ENCODE assay signal across 16 cellular contexts in the genomic region with DNA sequence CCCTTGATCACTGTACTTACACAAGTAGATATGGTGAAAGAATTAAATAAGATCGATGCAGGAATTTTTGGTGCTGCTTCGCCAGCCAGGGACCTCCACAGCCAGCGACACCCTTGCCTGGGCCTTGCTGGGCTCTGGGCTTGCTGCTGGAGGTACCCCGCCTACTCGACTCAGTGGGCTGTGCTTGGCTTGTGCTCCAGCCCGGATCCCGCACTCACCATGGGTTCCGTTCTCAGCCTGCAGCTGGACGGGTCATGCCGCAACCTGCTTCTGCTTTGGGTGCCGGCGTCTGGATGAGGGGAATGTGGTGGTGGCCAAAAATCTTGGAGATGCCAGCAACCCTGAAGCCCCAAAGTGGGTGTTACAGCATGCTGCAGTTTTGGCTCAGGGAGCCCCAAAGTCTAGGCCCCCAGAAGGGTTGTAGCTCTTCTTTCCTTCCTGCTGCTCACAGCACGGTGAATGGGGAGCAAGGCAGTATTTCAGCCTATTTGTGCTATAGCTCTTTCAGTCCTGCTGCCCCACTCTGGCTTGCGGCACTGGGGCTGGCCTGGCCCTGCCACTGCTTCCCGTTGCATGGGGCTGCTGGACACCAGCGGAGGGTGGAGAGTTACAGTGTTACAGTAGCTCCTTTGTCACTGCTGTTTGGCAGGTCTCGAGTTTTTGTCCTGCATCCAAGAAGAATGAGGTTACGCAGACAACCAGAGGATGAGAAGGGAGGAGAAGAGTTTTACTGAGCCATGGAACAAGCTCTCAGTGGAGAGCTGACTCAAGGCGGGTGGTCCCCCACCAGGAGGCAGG. TPM values are rescaled to one million over a fixed set of nuclear protein-coding genes. Genes with fewer than 3 reads are reported as not detected.
A peak's percentile ranks its signal among the peaks of the same experiment; 100 is the strongest.
DNase-seq lines count a peak whose midpoint lies in the region; ATAC-seq, FAIRE-seq and TF ChIP-seq lines count a peak whose summit lies in the region.
"Had no signal": no experiment of that assay in that cellular context is flagged by ENCODE, and none has a peak within 500 bp of the region (broad histone marks: within the 10 kb centered on the region; RNA-seq: fewer than 3 reads in every experiment).

No MANE protein-coding gene starts in this region.

- H3K9me3 ChIP-seq in H9 (ENCODE audit: control insufficient read depth, low read depth, low read length) (no peaks in the 10 kb centered on the region), astrocyte (ENCODE audit: insufficient read depth, low read depth, low read length) (no peaks in the 10 kb centered on the region), neuronal stem cell (replicated peaks in 1 of 2; ENCODE audit: control insufficient read depth in 2 of 2, insufficient read depth in 1 of 2, low read depth in 1 of 2, low read length in 2 of 2) (peaks cover 3 to 6% of the 10 kb centered on the region in 2 donors), heart left ventricle (no peaks in the 10 kb centered on the region)

- POLR2A ChIA-PET in activated CD4-positive, alpha-beta T cell treated with anti-CD3 and anti-CD28 coated beads for 36 hours (lab: Charles Lee): no interaction called here

- H2BK15ac ChIP-seq in H9 (ENCODE audit: low read depth, low read length) (no peak overlapping the region), neuronal stem cell (ENCODE audit: low read length) (peak overlapping the region; percentile 32)

- no peaks in the 10 kb centered on the region for H3K4me1 ChIP-seq in H9 (ENCODE audit: insufficient read depth, low read length)
- H3K4me1 ChIP-seq in astrocyte (ENCODE audit: insufficient read depth, low read length): no peaks in the 10 kb centered on the region
- H3K4me1 ChIP-seq in neuronal stem cell (ENCODE audit: control insufficient read depth in 2 of 2, insufficient read depth in 1 of 2, low read depth in 1 of 2, low read length in 2 of 2): peaks cover 1 to 4% of the 10 kb centered on the region in 2 donors
- H3K4me1 ChIP-seq in heart left ventricle: no peaks in the 10 kb centered on the region

- H3K14ac ChIP-seq in H9 (ENCODE audit: insufficient read depth, low read length): no peak overlapping the region
- no peak overlapping the region for H3K14ac ChIP-seq in neuronal stem cell (ENCODE audit: low read length)

- H3K27ac Mint-ChIP-seq in H9: peak overlapping the region in 2 of 3 experiments; percentile 89 to 90; a peak in 6 of 7 replicates
- no peak overlapping the region for H3K27ac Mint-ChIP-seq in astrocyte (ENCODE audit: unreplicated experiment)
- H3K27ac Mint-ChIP-seq in activated CD4-positive, alpha-beta T cell treated with anti-CD3 and anti-CD28 coated beads for 36 hours: no peak overlapping the region
- H3K27ac Mint-ChIP-seq: B cell; CD4-positive, alpha-beta T cell had no signal

- no peaks in the 10 kb centered on the region for H4K20me1 ChIP-seq in H9 (ENCODE audit: control insufficient read depth, insufficient read depth, insufficient read length)
- no peaks in the 10 kb centered on the region for H4K20me1 ChIP-seq in astrocyte (ENCODE audit: insufficient read depth, low read length)

- H3K4ac ChIP-seq in H9 (ENCODE audit: low read depth, low read length): no peak overlapping the region
- no peak overlapping the region for H3K4ac ChIP-seq in neuronal stem cell (ENCODE audit: low read length)

- no peak for ATAC-seq in activated CD4-positive, alpha-beta T cell treated with anti-CD3 and anti-CD28 coated beads for 36 hours
- ATAC-seq in heart left ventricle: no peak
- ATAC-seq: GM12878 had no signal

- H3K27me3 Mint-ChIP-seq in H9 (ENCODE audit: low read depth): no peaks in the 10 kb centered on the region
- no peaks in the 10 kb centered on the region for H3K27me3 Mint-ChIP-seq in astrocyte (ENCODE audit: low read depth, unreplicated experiment)
- no peaks in the 10 kb centered on the region for H3K27me3 Mint-ChIP-seq in activated CD4-positive, alpha-beta T cell treated with anti-CD3 and anti-CD28 coated beads for 36 hours
- H3K27me3 Mint-ChIP-seq: B cell; CD4-positive, alpha-beta T cell had no signal

- H2AK5ac ChIP-seq in H9 (ENCODE audit: insufficient read length, low read length) (no peak overlapping the region), neuronal stem cell (ENCODE audit: low read depth, low read length) (peak overlapping the region; percentile 42)

- H3K23me2 ChIP-seq in H9 (ENCODE audit: insufficient read length, low read depth, low read length, poor library complexity, severe bottlenecking): no peaks in the 10 kb centered on the region

- no peak overlapping the region for H3K9ac ChIP-seq in H9 (ENCODE audit: extremely low read depth, insufficient read length, low read length)
- no peak overlapping the region for H3K9ac ChIP-seq in astrocyte (ENCODE audit: low read length)
- H3K9ac ChIP-seq in neuronal stem cell (ENCODE audit: low read depth, low read length, poor library complexity): no peak overlapping the region
- H3K9ac ChIP-seq: GM23248 had no signal

- H3K79me2 ChIP-seq in H9 (ENCODE audit: insufficient read depth, low read length) (no peaks in the 10 kb centered on the region), astrocyte (ENCODE audit: insufficient read depth, low read length) (no peaks in the 10 kb centered on the region)

- intact Hi-C loops in activated CD4-positive, alpha-beta T cell treated with anti-CD3 and anti-CD28 coated beads for 36 hours (cut with DNase I, micrococcal nuclease): no loop called here
- intact Hi-C loops in posterior vena cava (cut with DNase I): no loop called here
- intact Hi-C loops in heart left ventricle (cut with DNase I): no loop called here

- no peak for TF ChIP-seq POLR2A in heart left ventricle (IDR thresholded peaks at IDR 0.05)

- H3T11ph ChIP-seq in H9 (ENCODE audit: low read length): no peak overlapping the region

- H3K36me3 Mint-ChIP-seq in H9 (ENCODE audit: insufficient read depth in 1 of 3, low read depth in 3 of 3) (peaks cover 6 to 20% (median 13%) of the 10 kb centered on the region in 3 experiments), astrocyte (ENCODE audit: low read depth, unreplicated experiment) (peaks cover 6% of the 10 kb centered on the region)
- peaks cover 3% of the 10 kb centered on the region for H3K36me3 Mint-ChIP-seq in activated CD4-positive, alpha-beta T cell treated with anti-CD3 and anti-CD28 coated beads for 36 hours (ENCODE audit: low read depth)

- no peak overlapping the region for H3K4me3 Mint-ChIP-seq in H9
- peak overlapping the region; percentile 31 for H3K4me3 Mint-ChIP-seq in astrocyte (ENCODE audit: unreplicated experiment)
- no peak overlapping the region for H3K4me3 Mint-ChIP-seq in activated CD4-positive, alpha-beta T cell treated with anti-CD3 and anti-CD28 coated beads for 36 hours
- H3K4me3 Mint-ChIP-seq: B cell; CD4-positive, alpha-beta T cell had no signal

- no peak overlapping the region for H2BK20ac ChIP-seq in H9 (ENCODE audit: low read depth, low read length, poor library complexity, severe bottlenecking)

- H4K5ac ChIP-seq in H9 (ENCODE audit: insufficient read length, low read depth, low read length): no peak overlapping the region

- H3K9me3 Mint-ChIP-seq in H9: peaks cover 2 to 5% of the 10 kb centered on the region in 2 experiments; a peak in 4 of 5 replicates
- no peaks in the 10 kb centered on the region for H3K9me3 Mint-ChIP-seq in astrocyte (ENCODE audit: unreplicated experiment)
- no peaks in the 10 kb centered on the region for H3K9me3 Mint-ChIP-seq in activated CD4-positive, alpha-beta T cell treated with anti-CD3 and anti-CD28 coated beads for 36 hours (ENCODE audit: low read depth)
- H3K9me3 Mint-ChIP-seq: CD4-positive, alpha-beta T cell had no signal

- H3K79me1 ChIP-seq in H9 (ENCODE audit: insufficient read depth, low read depth, low read length, poor library complexity, severe bottlenecking) (no peaks in the 10 kb centered on the region), neuronal stem cell (ENCODE audit: low read depth, low read length) (no peaks in the 10 kb centered on the region)

- H3K23ac ChIP-seq in H9 (ENCODE audit: insufficient read length, low read depth, low read length) (no peak overlapping the region), neuronal stem cell (ENCODE audit: low read depth, low read length, poor library complexity) (no peak overlapping the region)

- no peak overlapping the region for H3K27ac ChIP-seq in H9 (ENCODE audit: insufficient read length, low read depth, low read length)
- H3K27ac ChIP-seq in astrocyte (ENCODE audit: low read depth, low read length): no peak overlapping the region
- no peak overlapping the region for H3K27ac ChIP-seq in neuronal stem cell (replicated peaks; ENCODE audit: low read length)
- no peak overlapping the region for H3K27ac ChIP-seq in heart left ventricle
- H3K27ac ChIP-seq: GM23248 had no signal

- no peak for FAIRE-seq in astrocyte (lab: Jason Lieb, UNC)
- FAIRE-seq: GM12878, GM18507 had no signal

- no peak overlapping the region for H3K18ac ChIP-seq in H9 (ENCODE audit: insufficient read length, low read depth, low read length)
- peak overlapping the region; percentile 85 for H3K18ac ChIP-seq in neuronal stem cell (ENCODE audit: low read length)

- H2BK120ac ChIP-seq in H9 (ENCODE audit: low read depth, low read length, poor library complexity, severe bottlenecking) (no peak overlapping the region), neuronal stem cell (ENCODE audit: low read depth, low read length) (peak overlapping the region; percentile 30)

- H4K91ac ChIP-seq in H9 (ENCODE audit: insufficient read length, low read depth, low read length) (no peak overlapping the region), neuronal stem cell (ENCODE audit: low read depth, low read length, poor library complexity) (no peak overlapping the region)

- H3K4me2 ChIP-seq in H9 (ENCODE audit: insufficient read depth, insufficient read length, low read length) (no peak overlapping the region), astrocyte (ENCODE audit: low read length) (no peak overlapping the region), neuronal stem cell (ENCODE audit: insufficient read depth, low read length, poor library complexity, severe bottlenecking) (no peak overlapping the region)

- H4K8ac ChIP-seq in H9 (replicated peaks; ENCODE audit: insufficient read length, low read depth, low read length) (no peak overlapping the region), neuronal stem cell (ENCODE audit: low read depth, low read length) (no peak overlapping the region)

- H3K4me3 ChIP-seq in astrocyte (ENCODE audit: insufficient read depth, low read depth, low read length): no peak overlapping the region
- H3K4me3 ChIP-seq in neuronal stem cell (ENCODE audit: low read length in 2 of 2): no peak overlapping the region
- no peak overlapping the region for H3K4me3 ChIP-seq in heart left ventricle
- H3K4me3 ChIP-seq: GM12878, GM23248 had no signal

- no peak overlapping the region for H2BK5ac ChIP-seq in H9 (ENCODE audit: insufficient read length, low read length)
- no peak overlapping the region for H2BK5ac ChIP-seq in neuronal stem cell (ENCODE audit: low read length)

- H3K4me1 Mint-ChIP-seq in H9 (peaks cover 41 to 56% of the 10 kb centered on the region in 2 experiments), astrocyte (ENCODE audit: low read depth, unreplicated experiment) (no peaks in the 10 kb centered on the region)
- H3K4me1 Mint-ChIP-seq in activated CD4-positive, alpha-beta T cell treated with anti-CD3 and anti-CD28 coated beads for 36 hours: no peaks in the 10 kb centered on the region
- H3K4me1 Mint-ChIP-seq: B cell had no signal

- DNase-seq in H9 (peak; percentile 57), astrocyte (ENCODE audit: low read depth) (no peak), globus pallidus (ENCODE audit: low spot score) (peak; percentile 46), neuronal stem cell (ENCODE audit: low spot score) (no peak), germinal center (ENCODE audit: low spot score) (no peak), posterior vena cava (ENCODE audit: low spot score) (no peak), heart left ventricle (no peak)
- DNase-seq in activated CD4-positive, alpha-beta T cell treated with anti-CD3 and anti-CD28 coated beads for 36 hours: no peak
- DNase-seq: ACHN; CD4-positive, alpha-beta T cell; DMS79; GM23248; H7 had no signal

- WGBS in H9 (ENCODE audit: extremely low coverage, insufficient read length, low lambda C conversion rate): no CpG with 5 or more reads among the region's 19 CpGs
- WGBS in neuronal stem cell (ENCODE audit: extremely low coverage in 2 of 2, insufficient read length in 2 of 2, insufficient replicate concordance in 1 of 2), 2 donors: no CpG with 5 or more reads among the region's 19 CpGs
- WGBS in heart left ventricle, 4 donors: 91 to 95% (median 93%) methylated on average over 15 to 19 of the region's 19 CpGs

- CTCF ChIA-PET in activated CD4-positive, alpha-beta T cell treated with anti-CD3 and anti-CD28 coated beads for 36 hours (lab: Charles Lee): no interaction called here

- no peak for TF ChIP-seq CTCF in H9 (conservative IDR thresholded peaks at IDR 0.05)
- no peak for TF ChIP-seq CTCF in astrocyte (IDR thresholded peaks at IDR 0.05; ENCODE audit: insufficient read depth, low read depth, low read length)
- TF ChIP-seq CTCF in heart left ventricle (IDR thresholded peaks at IDR 0.05): no peak

- H2BK12ac ChIP-seq in H9 (ENCODE audit: insufficient read length, low read depth, low read length) (no peak overlapping the region), neuronal stem cell (ENCODE audit: low read length) (no peak overlapping the region)

- no peak overlapping the region for H2AFZ ChIP-seq in H9 (ENCODE audit: low read length)
- no peak overlapping the region for H2AFZ ChIP-seq in astrocyte (ENCODE audit: low read depth, low read length)
- H2AFZ ChIP-seq in neuronal stem cell (ENCODE audit: low read length): no peak overlapping the region
- H2AFZ ChIP-seq: GM23248 had no signal

- H3K36me3 ChIP-seq in astrocyte (ENCODE audit: insufficient read depth, low read length) (no peaks in the 10 kb centered on the region), neuronal stem cell (replicated peaks in 1 of 2; ENCODE audit: control insufficient read depth in 2 of 2, insufficient read depth in 2 of 2, low read length in 2 of 2) (no peaks in the 10 kb centered on the region), heart left ventricle (no peaks in the 10 kb centered on the region)

- H3K27me3 ChIP-seq in H9 (ENCODE audit: insufficient read depth, low read length) (no peaks in the 10 kb centered on the region), astrocyte (ENCODE audit: insufficient read depth, low read length) (no peaks in the 10 kb centered on the region), neuronal stem cell (ENCODE audit: control insufficient read depth in 3 of 3, insufficient read depth in 3 of 3, low read depth in 1 of 3, low read length in 3 of 3) (no peaks in the 10 kb centered on the region), heart left ventricle (no peaks in the 10 kb centered on the region)

- H3K56ac ChIP-seq in H9 (ENCODE audit: insufficient read length, low read depth, low read length): no peak overlapping the region

RNA-seq across cellular contexts. Expression of a gene that starts 48.0 kb away (rescaled TPM):
- total RNA-seq in H9 (2021): 388 and 417 TPM in 2 replicates
- 293 and 306 TPM in 2 replicates for total RNA-seq in astrocyte
- polyA plus RNA-seq in neuronal stem cell (2013, experiment 1 of 2): 66.5 TPM
- polyA plus RNA-seq in neuronal stem cell (2013, experiment 2 of 2): 67.4 TPM
- total RNA-seq in activated CD4-positive, alpha-beta T cell treated with anti-CD3 and anti-CD28 coated beads for 36 hours: 100 to 1,000 TPM; 285 to 357 TPM
- 100 to 1,000 TPM in 1 of 2 donors, 10 to 100 TPM in 1; 85.9 to 113 TPM for total RNA-seq in posterior vena cava
- total RNA-seq in heart left ventricle: 10 to 100 TPM; 58.1 to 79.7 (median 71.9) TPM
- polyA plus RNA-seq in heart left ventricle: 10 to 100 TPM; 65.5 to 91.0 TPM

Comparison
In these comparisons a context has a peak if more than half of its experiments do, and no peak if none do; other contexts are left out.
1. DNase-seq: peak in H9 (single experiment) and globus pallidus (single experiment); none in astrocyte (single experiment), neuronal stem cell (single experiment), germinal center (single experiment), activated CD4-positive, alpha-beta T cell treated with anti-CD3 and anti-CD28 coated beads for 36 hours (single experiment), posterior vena cava (single experiment) and heart left ventricle (0 of 5).
2. H3K27ac Mint-ChIP-seq: peak in H9 (2 of 3); none in astrocyte (single experiment) and activated CD4-positive, alpha-beta T cell treated with anti-CD3 and anti-CD28 coated beads for 36 hours (single experiment).